Comparison of ENCODE assay signal across 1 cellular context in genomic region chr3:195705081-195705991, GRCh38.
TF ChIP-seq lines count a peak whose summit lies in the region.

No MANE protein-coding gene starts in this region.

TF ChIP-seq in H1, 55 proteins besides CTCF, POLR2A, EP300 and RAD21:
- TF ChIP-seq BACH1 (IDR thresholded peaks at IDR 0.05; ENCODE audit: low read length) (no peak), ASH2L (IDR thresholded peaks at IDR 0.05; ENCODE audit: low read length) (peak; percentile 45)
